Comparison of ENCODE assay signal across 20 cellular contexts in genomic region chr5:37254581-37254980, GRCh38.
"Had no signal": no experiment of that assay in that cellular context is flagged by ENCODE, and none has a peak within 500 bp of the region (broad histone marks: within the 10 kb centered on the region; RNA-seq: fewer than 3 reads in every experiment).

No MANE protein-coding gene starts in this region.

- H3K27ac ChIP-seq: colonic mucosa, epithelial cell of prostate, esophagus squamous epithelium, gastrocnemius medialis, heart right ventricle, left lung, lower lobe of right lung had no signal

- H3K9me3 ChIP-seq: colonic mucosa, esophagus squamous epithelium, gastrocnemius medialis, lower lobe of right lung, mucosa of descending colon had no signal

- H3K4me3 ChIP-seq: colonic mucosa, esophagus squamous epithelium, gastrocnemius medialis, heart right ventricle, left lung, lower lobe of right lung, mucosa of descending colon had no signal

- DNase-seq: colonic mucosa; cortex of kidney; effector CD8-positive, alpha-beta T cell; effector memory CD8-positive, alpha-beta T cell; endodermal cell; esophagus squamous epithelium; foreskin fibroblast; foreskin melanocyte; gastrocnemius medialis; glutamatergic neuron; head of caudate nucleus; heart right ventricle; hippocampal formation; left cardiac atrium; left lung; left ventricle myocardium superior; lower lobe of right lung; mesenchymal stem cell; mucosa of descending colon had no signal

- H3K4me1 ChIP-seq: colonic mucosa, gastrocnemius medialis had no signal

- H3K36me3 ChIP-seq: colonic mucosa, esophagus squamous epithelium, gastrocnemius medialis, left lung, lower lobe of right lung had no signal

- H3K27me3 ChIP-seq: colonic mucosa, esophagus squamous epithelium, gastrocnemius medialis, heart right ventricle, left lung had no signal
